ENCODE assay signal across 25 cellular contexts in the genomic region with DNA sequence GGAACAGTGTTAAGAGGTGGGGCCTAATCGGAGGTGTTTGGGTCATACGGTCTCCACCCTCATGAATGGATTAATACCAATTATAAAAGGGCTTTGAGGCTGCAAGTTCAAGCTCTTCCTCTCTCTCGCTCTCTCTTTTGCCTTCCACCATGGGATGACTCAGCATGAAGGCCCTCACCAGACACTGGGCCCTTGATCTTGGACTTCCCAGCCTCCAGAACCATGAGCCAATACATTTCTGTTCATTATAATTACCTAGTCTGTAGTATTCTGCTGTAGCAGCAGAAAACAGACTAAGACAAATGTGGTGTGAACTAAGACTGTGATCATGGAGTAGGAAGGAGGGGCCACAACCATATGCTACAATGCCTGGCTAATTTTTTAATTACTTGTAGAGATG.
"Had no signal": no experiment of that assay in that cellular context is flagged by ENCODE, and none has a peak within 500 bp of the region (broad histone marks: within the 10 kb centered on the region; RNA-seq: fewer than 3 reads in every experiment).

No MANE protein-coding gene starts in this region.

- ATAC-seq: PC-3, Right ventricle myocardium inferior had no signal

- DNase-seq: Kasumi-1, MM.1S, MV-4-11, NCI-H1048, NCI-H1105, NCI-H1417, NCI-H1436 treated with DMSO at 0.1 percent for 48 hours, NCI-H1694, NCI-H187 treated with DMSO at 0.1 percent for 48 hours, NCI-H2029 treated with DMSO at 0.1 percent for 48 hours, NCI-H226, NCI-H446, NCI-H510A, NCI-H524 treated with DMSO at 0.1 percent for 48 hours, NCI-H69, NCI-H774, PC-3, Peyer's patch, SHP77 treated with DMSO at 0.1 percent for 48 hours, SJCRH30 had no signal

- H3K4me1 ChIP-seq: Peyer's patch, SJCRH30 had no signal

- H3K27ac ChIP-seq: HL-60, KMS-11, Peyer's patch, SJCRH30, SK-N-MC had no signal

- H3K27me3 ChIP-seq: Peyer's patch, SJCRH30 had no signal

- H3K9me3 ChIP-seq: Peyer's patch, SJCRH30 had no signal

- H3K9ac ChIP-seq: KMS-11 had no signal

- H3K4me3 ChIP-seq: Peyer's patch, SJCRH30, SK-N-MC had no signal

- H3K4me2 ChIP-seq: KMS-11 had no signal

- H3K36me3 ChIP-seq: SJCRH30 had no signal

- FAIRE-seq: HTR-8/SVneo had no signal
